ENCODE assay signal across 8 cellular contexts in genomic region chr5:93581738-93582414, GRCh38. TPM values are rescaled to one million over a fixed set of nuclear protein-coding genes. Genes with fewer than 3 reads are reported as not detected.
DNase-seq lines count a peak whose midpoint lies in the region; ATAC-seq and TF ChIP-seq lines count a peak whose summit lies in the region.

No MANE protein-coding gene starts in this region.

- no peaks in the 10 kb centered on the region for H3K9me3 ChIP-seq in endodermal cell (ENCODE audit: control insufficient read depth, low read length)
- H3K9me3 ChIP-seq in gastrocnemius medialis: no peaks in the 10 kb centered on the region

- H3K4me3 ChIP-seq in H7 (ENCODE audit: insufficient read depth, low read depth, low read length) (peak overlapping the region; percentile 23; the same call in 1 of the 2 replicates), endodermal cell (ENCODE audit: low read length) (peak overlapping the region; percentile 81), gastrocnemius medialis (peak overlapping the region; percentile 52 to 74 (median 62))

- H3K4me1 ChIP-seq in endodermal cell (ENCODE audit: control insufficient read depth, insufficient read depth, low read length): no peaks in the 10 kb centered on the region
- H3K4me1 ChIP-seq in gastrocnemius medialis: peaks cover 26 to 37% of the 10 kb centered on the region in 2 donors

- DNase-seq in H7 (no peak), NCI-H748 treated with DMSO at 0.1 percent for 48 hours (lab: John Stamatoyannopoulos, UW) (peak; percentile 64), endodermal cell (no peak), gastrocnemius medialis (no peak)
- no peak for DNase-seq in stimulated activated naive CD8-positive, alpha-beta T cell treated with anti-CD3 and anti-CD28 coated beads, Interleukin-15, amount 100 ng/mL, for 72 hours
- DNase-seq in activated naive CD4-positive, alpha-beta T cell treated with anti-CD3 and anti-CD28 coated beads, Interleukin-2, amount 50 U/mL, for 16 hours: no peak

- no peaks in the 10 kb centered on the region for H3K36me3 ChIP-seq in H7 (replicated peaks; ENCODE audit: control insufficient read depth, insufficient read depth, low read length)
- H3K36me3 ChIP-seq in endodermal cell (ENCODE audit: control insufficient read depth, insufficient read depth, low read length): no peaks in the 10 kb centered on the region
- no peaks in the 10 kb centered on the region for H3K36me3 ChIP-seq in gastrocnemius medialis

- H3K27me3 ChIP-seq in H7 (ENCODE audit: control insufficient read depth, insufficient read depth, low read length) (peaks cover 89% of the 10 kb centered on the region), endodermal cell (ENCODE audit: control insufficient read depth, insufficient read depth, low read length, poor library complexity, severe bottlenecking) (peaks cover 87% of the 10 kb centered on the region), gastrocnemius medialis (peaks cover 79 to 85% (median 81%) of the 10 kb centered on the region in 3 donors)

- peak overlapping the region; percentile 73 for H3K27ac ChIP-seq in endodermal cell (ENCODE audit: low read depth, low read length)
- no peak overlapping the region for H3K27ac ChIP-seq in gastrocnemius medialis

- ATAC-seq in gastrocnemius medialis: no peak
- no peak for ATAC-seq in GM21390 (IDR thresholded peaks at IDR 0.05; ENCODE audit: unreplicated experiment)
- no peak for ATAC-seq in stimulated activated naive CD8-positive, alpha-beta T cell treated with anti-CD3 and anti-CD28 coated beads, Interleukin-15, amount 100 ng/mL, for 72 hours
- no peak for ATAC-seq in HG03469 (IDR thresholded peaks at IDR 0.05; ENCODE audit: unreplicated experiment)

- H3K4me1 Mint-ChIP-seq in endodermal cell: peaks cover 17% of the 10 kb centered on the region
- peaks cover 45% of the 10 kb centered on the region for H3K4me1 Mint-ChIP-seq in stimulated activated naive CD8-positive, alpha-beta T cell treated with anti-CD3 and anti-CD28 coated beads, Interleukin-15, amount 100 ng/mL, for 72 hours

- H3K27me3 Mint-ChIP-seq in endodermal cell (ENCODE audit: insufficient read depth): peaks cover 64% of the 10 kb centered on the region
- H3K27me3 Mint-ChIP-seq in stimulated activated naive CD8-positive, alpha-beta T cell treated with anti-CD3 and anti-CD28 coated beads, Interleukin-15, amount 100 ng/mL, for 72 hours: peaks cover 12% of the 10 kb centered on the region

- no peak overlapping the region for H3K27ac Mint-ChIP-seq in endodermal cell
- H3K27ac Mint-ChIP-seq in stimulated activated naive CD8-positive, alpha-beta T cell treated with anti-CD3 and anti-CD28 coated beads, Interleukin-15, amount 100 ng/mL, for 72 hours: no peak overlapping the region

- no peak overlapping the region for H3K4me3 Mint-ChIP-seq in endodermal cell
- no peak overlapping the region for H3K4me3 Mint-ChIP-seq in stimulated activated naive CD8-positive, alpha-beta T cell treated with anti-CD3 and anti-CD28 coated beads, Interleukin-15, amount 100 ng/mL, for 72 hours

- no peak for TF ChIP-seq POLR2A in gastrocnemius medialis (IDR thresholded peaks at IDR 0.05)

- H3K9ac ChIP-seq in endodermal cell (ENCODE audit: extremely low read depth, low read length, poor library complexity, severe bottlenecking): no peak overlapping the region

- no peaks in the 10 kb centered on the region for H3K9me3 Mint-ChIP-seq in endodermal cell
- no peaks in the 10 kb centered on the region for H3K9me3 Mint-ChIP-seq in stimulated activated naive CD8-positive, alpha-beta T cell treated with anti-CD3 and anti-CD28 coated beads, Interleukin-15, amount 100 ng/mL, for 72 hours

- H3K36me3 Mint-ChIP-seq in endodermal cell (ENCODE audit: low read depth): no peaks in the 10 kb centered on the region

- intact Hi-C loops in gastrocnemius medialis (cut with DNase I; ENCODE audit: low total_unique reads): loop anchor here (1.0 to 5.0 kb wide), 2 partner anchors 219 to 335 kb away; no protein-coding TSS in a partner anchor

- 1 to 5% methylated on average over 6 to 10 of the region's 10 CpGs for WGBS in endodermal cell (ENCODE audit: insufficient coverage in 1 of 2, insufficient read length in 1 of 2), 2 experiments

- in situ Hi-C loops in gastrocnemius medialis (cut with MboI; ENCODE audit: low sequenced_read_pairs in 4 of 4): loop anchor here in 2 of 4 donors (10.0 to 25.0 kb wide), 3 partner anchors 205 to 333 kb away; no protein-coding TSS in a partner anchor

- TF ChIP-seq CTCF in endodermal cell (conservative IDR thresholded peaks at IDR 0.05): no peak
- TF ChIP-seq CTCF in gastrocnemius medialis (IDR thresholded peaks at IDR 0.05 in 4 of 5, conservative IDR thresholded peaks at IDR 0.05 in 1 of 5): no peak

RNA-seq across cellular contexts. Expression of gene NR2F1-AS1, which starts 0.9 kb away (rescaled TPM):
- 1.1 and 1.8 TPM in 2 replicates for total RNA-seq in H7 (2014; rRNA removed; shearing (Covaris generic))
- 1 to 10 TPM; 1.4 to 3.3 TPM for total RNA-seq in endodermal cell
- 37.1 TPM for polyA plus RNA-seq in endodermal cell (2013, experiment 1 of 2)
- polyA plus RNA-seq in endodermal cell (2013, experiment 2 of 2): 26.7 TPM
- total RNA-seq in gastrocnemius medialis: under 1 TPM in 2 of 4 donors, not detected in 2; 0.13 to 0.85 TPM

RNA-seq across cellular contexts. Expression of gene NR2F1, which starts 1.1 kb away (rescaled TPM):
- not detected in 2 replicates for total RNA-seq in H7 (2014; rRNA removed; shearing (Covaris generic))
- under 1 TPM in 1 of 2 donors, not detected in 1; 0.22 TPM for total RNA-seq in endodermal cell
- polyA plus RNA-seq in endodermal cell (2013, experiment 1 of 2): 304 TPM
- polyA plus RNA-seq in endodermal cell (2013, experiment 2 of 2): 263 TPM
- under 1 TPM in 2 of 4 donors, not detected in 2; 0.36 to 0.55 TPM for total RNA-seq in gastrocnemius medialis

Comparison
In these comparisons a context has a peak if more than half of its experiments do, and no peak if none do; other contexts are left out.
1. H3K4me3 ChIP-seq: peak in every context shown above with its lines; median percentile 81 in endodermal cell; 62 in gastrocnemius medialis; 23 in H7.